16 cellular contexts compared by ENCODE assay signal in genomic region chr6:11705069-11705468, GRCh38.
"Had no signal": no experiment of that assay in that cellular context is flagged by ENCODE, and none has a peak within 500 bp of the region (broad histone marks: within the 10 kb centered on the region; RNA-seq: fewer than 3 reads in every experiment).

No MANE protein-coding gene starts in this region.

- H3K4me3 Mint-ChIP-seq: activated B cell treated with CpG ODN at 0.5 μM for 24 hours; brain; central memory CD8-positive, alpha-beta T cell; neural progenitor cell had no signal

- H3K27me3 Mint-ChIP-seq: activated B cell treated with CpG ODN at 0.5 μM for 24 hours; brain; central memory CD8-positive, alpha-beta T cell had no signal

- H3K27ac ChIP-seq: coronary artery, neural progenitor cell, right lobe of liver, SJSA1, upper lobe of left lung had no signal

- H3K36me3 Mint-ChIP-seq: brain, neural progenitor cell had no signal

- H3K4me1 ChIP-seq: neural progenitor cell, right lobe of liver, upper lobe of left lung had no signal

- H3K36me3 ChIP-seq: neural progenitor cell, right lobe of liver, upper lobe of left lung had no signal

- H2AFZ ChIP-seq: neural progenitor cell had no signal

- H3K4me3 ChIP-seq: coronary artery, neural progenitor cell, right lobe of liver, SJSA1, smooth muscle cell, upper lobe of left lung had no signal

- DNase-seq: activated B cell treated with CpG ODN at 0.5 μM for 24 hours; amygdala; mammary epithelial cell; right lobe of liver; stimulated activated naive CD4-positive, alpha-beta T cell; upper lobe of left lung had no signal

- H3K4me2 ChIP-seq: neural progenitor cell, smooth muscle cell had no signal

- H3K9me3 Mint-ChIP-seq: activated B cell treated with CpG ODN at 0.5 μM for 24 hours; central memory CD8-positive, alpha-beta T cell; neural progenitor cell had no signal

- H3K27ac Mint-ChIP-seq: activated B cell treated with CpG ODN at 0.5 μM for 24 hours, brain, neural progenitor cell had no signal

- H3K4me1 Mint-ChIP-seq: activated B cell treated with CpG ODN at 0.5 μM for 24 hours; central memory CD8-positive, alpha-beta T cell had no signal

- H3K9ac ChIP-seq: neural progenitor cell had no signal

- H3K9me3 ChIP-seq: right lobe of liver, SJSA1, upper lobe of left lung had no signal

- H3K27me3 ChIP-seq: neural progenitor cell, right lobe of liver, SJSA1, upper lobe of left lung had no signal

- ATAC-seq: esophagus mucosa, left lobe of liver, right lobe of liver had no signal

- FAIRE-seq: islet of Langerhans, TTC549 had no signal
